In the genomic region with DNA sequence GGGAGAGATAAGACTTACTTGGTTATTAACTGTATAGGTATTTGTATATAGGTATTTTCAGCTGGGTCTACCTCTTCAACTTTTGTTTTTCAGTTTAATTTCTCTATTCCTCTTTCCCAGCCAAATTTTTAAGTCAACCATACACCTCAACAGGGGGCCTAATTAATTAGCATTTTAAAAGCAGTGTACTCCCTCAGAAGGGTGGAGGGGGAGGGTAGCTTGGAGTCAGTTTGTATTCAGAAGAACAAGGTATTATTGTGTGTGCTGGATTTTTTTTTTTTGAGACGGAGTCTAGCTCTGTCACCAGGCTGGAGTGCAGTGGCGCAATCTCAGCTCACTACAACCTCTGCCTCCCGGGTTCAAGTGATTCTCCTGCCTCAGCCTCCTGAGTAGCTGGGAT, we compare ENCODE assay signal across 7 cellular contexts. TPM values are rescaled to one million over a fixed set of nuclear protein-coding genes. Genes with fewer than 3 reads are reported as not detected.
"Had no signal": no experiment of that assay in that cellular context is flagged by ENCODE, and none has a peak within 500 bp of the region (broad histone marks: within the 10 kb centered on the region; RNA-seq: fewer than 3 reads in every experiment).

No MANE protein-coding gene starts in this region.

RNA-seq across cellular contexts. Expression of a gene that starts 8.0 kb away (rescaled TPM):
- total RNA-seq: activated CD4-positive, alpha-beta memory T cell treated with anti-CD3 and anti-CD28 coated beads, Interleukin-2, amount 10 ng/mL, durations not matched to agents 7 days and 5 days; activated CD4-positive, alpha-beta T cell treated with anti-CD3 and anti-CD28 coated beads, Interleukin-2, amount 10 ng/mL, durations not matched to agents 7 days and 5 days; activated naive CD4-positive, alpha-beta T cell treated with anti-CD3 and anti-CD28 coated beads, Interleukin-2, amount 50 U/mL, for 72 hours; activated naive CD8-positive, alpha-beta T cell treated with anti-CD3 and anti-CD28 coated beads, Interleukin-2, amount 10 ng/mL, durations not matched to agents 7 days and 5 days; ascending aorta; dermis microvascular lymphatic vessel endothelial cell; T-helper 1 cell treated with Interleukin-12 subunit alpha and Interleukin-12 subunit beta and Interleukin-4 antibody, amounts not matched to agents 30 ng/mL and 1 ng/mL, for 36 hours had no signal
